8 cellular contexts compared by ENCODE assay signal in genomic region chr13:97224544-97225324, GRCh38. TPM values are rescaled to one million over a fixed set of nuclear protein-coding genes. Genes with fewer than 3 reads are reported as not detected.
A peak's percentile ranks its signal among the peaks of the same experiment; 100 is the strongest.
DNase-seq lines count a peak whose midpoint lies in the region; ATAC-seq and TF ChIP-seq lines count a peak whose summit lies in the region.

No MANE protein-coding gene starts in this region.

- H3K79me2 ChIP-seq in HCT116 (ENCODE audit: insufficient read depth, low read length) (peaks cover 69% of the 10 kb centered on the region), SU-DHL-6 (ENCODE audit: insufficient read depth, low read length) (peaks cover 10% of the 10 kb centered on the region; the same call in 1 of the 2 replicates)

- H3K27ac ChIP-seq in HCT116 (ENCODE audit: low read depth, low read length), result peak overlapping the region; percentile 74; the same call in 1 of the 2 replicates
- H3K27ac ChIP-seq in SU-DHL-6 (ENCODE audit: low read depth, low read length), result no peak overlapping the region

- no peaks in the 10 kb centered on the region for H3K9me3 Mint-ChIP-seq in effector memory CD8-positive, alpha-beta T cell
- H3K9me3 Mint-ChIP-seq in natural killer cell, result no peaks in the 10 kb centered on the region

- no peak overlapping the region for H2AFZ ChIP-seq in HCT116 (ENCODE audit: low read depth, low read length, poor library complexity, severe bottlenecking)
- no peak overlapping the region for H2AFZ ChIP-seq in SU-DHL-6 (ENCODE audit: low read depth, low read length, severe bottlenecking)

- peaks cover 44 to 52% of the 10 kb centered on the region in 2 donors for H3K4me1 Mint-ChIP-seq in effector memory CD8-positive, alpha-beta T cell (ENCODE audit: low read depth in 2 of 2)
- H3K4me1 Mint-ChIP-seq in natural killer cell, result peaks cover 65% of the 10 kb centered on the region in 2 donors

- TF ChIP-seq CTCF in HCT116 (IDR thresholded peaks at IDR 0.05 in 2 of 3, conservative IDR thresholded peaks at IDR 0.05 in 1 of 3; ENCODE audit: borderline replicate concordance in 1 of 3, insufficient read depth in 1 of 3, low read depth in 2 of 3, low read length in 2 of 3) (no peak), SU-DHL-6 (IDR thresholded peaks at IDR 0.05; ENCODE audit: insufficient read depth, low read length, poor library complexity, severe bottlenecking) (no peak), natural killer cell (IDR thresholded peaks at IDR 0.05) (no peak)

- no TSS peak for BruUV-seq in HCT116 (replicated peaks; lab: Mats Ljungman, UMichigan)

- H3K36me3 ChIP-seq in HCT116 (ENCODE audit: control insufficient read depth in 1 of 2, insufficient read depth in 2 of 2, low read length in 2 of 2), result no peaks in the 10 kb centered on the region
- H3K36me3 ChIP-seq in SU-DHL-6 (ENCODE audit: low read length), result no peaks in the 10 kb centered on the region

- DNase-seq in Ammon's horn (ENCODE audit: low spot score) (peak; percentile 40), HCT116 (ENCODE audit: low read depth, low spot score) (no peak), natural killer cell (no peak), H4 (ENCODE audit: low spot score) (no peak), globus pallidus (ENCODE audit: low spot score) (no peak)
- DNase-seq in effector memory CD8-positive, alpha-beta T cell, result peak; percentile 39 to 49 (median 42)

- H3K27me3 ChIP-seq in HCT116 (ENCODE audit: insufficient read depth, low read length), result no peaks in the 10 kb centered on the region
- H3K27me3 ChIP-seq in SU-DHL-6 (ENCODE audit: low read length), result no peaks in the 10 kb centered on the region

- peak overlapping the region; percentile 80 for H3K9ac ChIP-seq in HCT116 (ENCODE audit: low read length)
- 0 out of 2 replicates have a peak overlapping the region, but pooled peaks have one; percentile 62 for H3K9ac ChIP-seq in SU-DHL-6 (ENCODE audit: low read length)

- H3K9me3 ChIP-seq in HCT116 (ENCODE audit: control insufficient read depth in 1 of 2, insufficient read depth in 1 of 2, low read depth in 1 of 2, low read length in 2 of 2) (no peaks in the 10 kb centered on the region), SU-DHL-6 (ENCODE audit: insufficient read depth, low read length) (no peaks in the 10 kb centered on the region)

- RAD21 ChIA-PET in HCT116 (lab: Charles Lee; ENCODE audit: low non-redundant PET in 1 of 2, low total read pairs in 2 of 2, uncharacterized antibody in 2 of 2, unreplicated experiment in 2 of 2), result no interaction called here

- no peaks in the 10 kb centered on the region for H4K20me1 ChIP-seq in HCT116 (ENCODE audit: insufficient read depth)
- no peaks in the 10 kb centered on the region; the same call in 1 of the 2 replicates for H4K20me1 ChIP-seq in SU-DHL-6 (ENCODE audit: low read depth, low read length)

- H3K4me3 ChIP-seq in HCT116 (replicated peaks in 1 of 2; ENCODE audit: low read depth in 1 of 2, low read length in 2 of 2) (peak overlapping the region in 1 of 2 experiments; percentile 74; a peak in 2 of 4 replicates), SU-DHL-6 (ENCODE audit: insufficient read depth, low read length, poor library complexity, severe bottlenecking) (no peak overlapping the region)

- H3K9me2 ChIP-seq in HCT116 (ENCODE audit: insufficient read depth) (no peaks in the 10 kb centered on the region), SU-DHL-6 (replicated peaks; ENCODE audit: insufficient read depth, low read length) (no peaks in the 10 kb centered on the region)

- peaks cover 47 to 53% of the 10 kb centered on the region in 2 experiments for H3K4me1 ChIP-seq in HCT116 (ENCODE audit: control insufficient read depth in 1 of 2, insufficient read depth in 2 of 2, low read length in 2 of 2)

- peak overlapping the region; percentile 93 for H3K4me3 Mint-ChIP-seq in effector memory CD8-positive, alpha-beta T cell
- H3K4me3 Mint-ChIP-seq in natural killer cell, result peak overlapping the region; percentile 96

- no peaks in the 10 kb centered on the region; the same call in 1 of the 2 replicates for H3F3A ChIP-seq in SU-DHL-6 (ENCODE audit: insufficient read depth)

- H3K4me2 ChIP-seq in HCT116 (ENCODE audit: low read length) (peak overlapping the region; percentile 79), SU-DHL-6 (ENCODE audit: low read depth, low read length, poor library complexity, severe bottlenecking) (peak overlapping the region; percentile 99)

- no peak for TF ChIP-seq POLR2A in HCT116 (IDR thresholded peaks at IDR 0.05; ENCODE audit: borderline replicate concordance, extremely low read depth, insufficient read depth, insufficient read length)

- H3K36me3 Mint-ChIP-seq in effector memory CD8-positive, alpha-beta T cell (ENCODE audit: insufficient read depth), result peaks cover 36% of the 10 kb centered on the region
- no peaks in the 10 kb centered on the region for H3K36me3 Mint-ChIP-seq in natural killer cell

- CTCF ChIA-PET in HCT116 (lab: Charles Lee), result interaction anchor here (0.7 to 4.2 kb wide), 4 partner anchors 12 to 114 kb away, joined by 3 to 21 read pairs (median 12); no protein-coding TSS in a partner anchor

- ATAC-seq in HCT116 (no peak), natural killer cell (no peak), GM18873 (IDR thresholded peaks at IDR 0.05; ENCODE audit: low FRiP score, unreplicated experiment) (no peak)
- peak; percentile 44 for ATAC-seq in effector memory CD8-positive, alpha-beta T cell (replicated peaks)

- intact Hi-C loops in HCT116 (cut with micrococcal nuclease) (loop anchor here (5.0 kb wide), 1 partner anchor 133 kb away; no protein-coding TSS in a partner anchor), natural killer cell (cut with micrococcal nuclease) (loop anchor here (1.0 to 5.0 kb wide), 3 partner anchors 38 to 1547 kb away; partner anchors contain the start of gene DNAJC3)

- POLR2A ChIA-PET in HCT116 (lab: Charles Lee), result interaction anchor here (1.0 to 3.1 kb wide), 6 partner anchors 26 to 82 kb away, joined by 3 to 31 read pairs (median 4); no protein-coding TSS in a partner anchor

- no peak for TF ChIP-seq RAD21 in HCT116 (IDR thresholded peaks at IDR 0.05; ENCODE audit: low read depth)

- no peaks in the 10 kb centered on the region for H3K27me3 Mint-ChIP-seq in effector memory CD8-positive, alpha-beta T cell
- no peaks in the 10 kb centered on the region for H3K27me3 Mint-ChIP-seq in natural killer cell (ENCODE audit: low read depth in 2 of 2)

- peak overlapping the region; percentile 98 to 99 for H3K27ac Mint-ChIP-seq in effector memory CD8-positive, alpha-beta T cell
- H3K27ac Mint-ChIP-seq in natural killer cell, result peak overlapping the region; percentile 93

TF ChIP-seq in HCT116, 20 proteins besides CTCF, POLR2A, EP300 and RAD21 (continues in another document):
- TF ChIP-seq, protein P1, sequence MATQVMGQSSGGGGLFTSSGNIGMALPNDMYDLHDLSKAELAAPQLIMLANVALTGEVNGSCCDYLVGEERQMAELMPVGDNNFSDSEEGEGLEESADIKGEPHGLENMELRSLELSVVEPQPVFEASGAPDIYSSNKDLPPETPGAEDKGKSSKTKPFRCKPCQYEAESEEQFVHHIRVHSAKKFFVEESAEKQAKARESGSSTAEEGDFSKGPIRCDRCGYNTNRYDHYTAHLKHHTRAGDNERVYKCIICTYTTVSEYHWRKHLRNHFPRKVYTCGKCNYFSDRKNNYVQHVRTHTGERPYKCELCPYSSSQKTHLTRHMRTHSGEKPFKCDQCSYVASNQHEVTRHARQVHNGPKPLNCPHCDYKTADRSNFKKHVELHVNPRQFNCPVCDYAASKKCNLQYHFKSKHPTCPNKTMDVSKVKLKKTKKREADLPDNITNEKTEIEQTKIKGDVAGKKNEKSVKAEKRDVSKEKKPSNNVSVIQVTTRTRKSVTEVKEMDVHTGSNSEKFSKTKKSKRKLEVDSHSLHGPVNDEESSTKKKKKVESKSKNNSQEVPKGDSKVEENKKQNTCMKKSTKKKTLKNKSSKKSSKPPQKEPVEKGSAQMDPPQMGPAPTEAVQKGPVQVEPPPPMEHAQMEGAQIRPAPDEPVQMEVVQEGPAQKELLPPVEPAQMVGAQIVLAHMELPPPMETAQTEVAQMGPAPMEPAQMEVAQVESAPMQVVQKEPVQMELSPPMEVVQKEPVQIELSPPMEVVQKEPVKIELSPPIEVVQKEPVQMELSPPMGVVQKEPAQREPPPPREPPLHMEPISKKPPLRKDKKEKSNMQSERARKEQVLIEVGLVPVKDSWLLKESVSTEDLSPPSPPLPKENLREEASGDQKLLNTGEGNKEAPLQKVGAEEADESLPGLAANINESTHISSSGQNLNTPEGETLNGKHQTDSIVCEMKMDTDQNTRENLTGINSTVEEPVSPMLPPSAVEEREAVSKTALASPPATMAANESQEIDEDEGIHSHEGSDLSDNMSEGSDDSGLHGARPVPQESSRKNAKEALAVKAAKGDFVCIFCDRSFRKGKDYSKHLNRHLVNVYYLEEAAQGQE (IDR thresholded peaks at IDR 0.05; ENCODE audit: low read depth), result no peak
- no peak for TF ChIP-seq EZH2phosphoT487 (IDR thresholded peaks at IDR 0.05; ENCODE audit: borderline replicate concordance)
- TF ChIP-seq EGR1 (IDR thresholded peaks at IDR 0.05; ENCODE audit: low read depth), result no peak
- TF ChIP-seq ZFX (IDR thresholded peaks at IDR 0.05), result no peak
- no peak for TF ChIP-seq POLR2AphosphoS5 (IDR thresholded peaks at IDR 0.05; ENCODE audit: low read depth, low read length)
- TF ChIP-seq TCF7L2 (IDR thresholded peaks at IDR 0.05; ENCODE audit: borderline replicate concordance, extremely low read depth, insufficient read depth, insufficient read length), result no peak
- no peak for TF ChIP-seq SP1 (IDR thresholded peaks at IDR 0.05; ENCODE audit: low read depth)
- no peak for TF ChIP-seq JUND (IDR thresholded peaks at IDR 0.05)
- TF ChIP-seq ZBTB33 (IDR thresholded peaks at IDR 0.05; ENCODE audit: extremely low read depth, insufficient replicate concordance, low read length), result no peak
- TF ChIP-seq FOSL1 (IDR thresholded peaks at IDR 0.05; ENCODE audit: low read depth), result no peak
- TF ChIP-seq SIN3A (IDR thresholded peaks at IDR 0.05; ENCODE audit: low read depth), result no peak

RNA-seq across cellular contexts. Expression of gene MBNL2, which starts 2.6 kb away (rescaled TPM):
- total RNA-seq in HCT116 (2021; ENCODE audit: unreplicated experiment), result 73.9 TPM
- 40.8 and 43.6 TPM in 2 replicates for polyA plus RNA-seq in HCT116 (2012)
- 10 to 100 TPM; 30.9 to 38.3 (median 33.1) TPM for total RNA-seq in natural killer cell
- 13.7 and 28.0 TPM in 2 replicates for total RNA-seq in H4 (2014; rRNA removed; shearing (Covaris generic))

Comparison
In these comparisons a context has a peak if more than half of its experiments do, and no peak if none do; other contexts are left out.
1. DNase-seq: peak in Ammon's horn (single experiment) and effector memory CD8-positive, alpha-beta T cell (3 of 3); none in HCT116 (single experiment), natural killer cell (single experiment), H4 (single experiment) and globus pallidus (single experiment).